Comparison of ENCODE assay signal across 8 cellular contexts in the genomic region with DNA sequence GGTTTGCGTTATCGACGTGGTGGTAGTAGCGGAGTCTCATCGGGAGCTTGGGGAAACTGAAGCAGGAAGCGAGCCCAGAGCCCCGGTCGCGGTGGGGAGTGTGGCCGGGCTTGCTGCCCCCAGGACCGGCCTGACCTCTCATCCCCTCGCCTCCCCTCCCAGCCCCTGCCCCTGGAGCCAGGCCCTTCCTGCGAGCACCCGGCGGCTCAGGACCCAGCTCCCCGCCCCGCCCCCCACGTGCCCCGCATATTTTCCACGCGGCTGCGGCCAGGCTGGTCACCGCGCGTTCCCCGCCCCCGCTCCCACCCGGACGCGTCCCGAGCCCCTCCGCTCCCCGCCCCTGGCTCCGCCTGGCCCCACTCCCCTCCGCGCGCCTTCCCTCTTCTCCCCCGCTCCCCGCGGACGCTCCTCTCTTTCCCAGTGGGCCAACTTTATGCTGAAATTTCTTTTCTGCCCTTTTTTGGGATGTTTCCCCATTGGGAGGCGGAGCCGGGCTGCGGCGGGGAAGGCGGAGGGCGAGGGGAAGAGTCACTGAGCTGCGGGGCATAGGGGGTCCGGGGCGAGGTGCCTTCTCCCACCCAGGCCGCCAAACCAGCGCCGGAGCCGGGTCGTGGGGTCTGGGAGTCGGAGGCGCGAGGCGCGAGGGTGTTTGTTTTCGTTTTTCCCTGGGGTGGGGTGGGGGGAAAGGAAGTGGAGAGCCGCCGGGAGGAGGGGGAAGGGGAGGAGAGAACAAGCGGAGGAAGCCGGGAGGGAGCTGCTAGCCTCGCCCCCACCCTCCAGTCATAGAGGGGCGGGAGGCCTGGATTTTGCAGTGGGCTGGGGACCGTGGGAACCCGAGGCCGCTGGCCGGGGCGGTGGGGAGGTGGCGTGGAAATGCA. TPM values are rescaled to one million over a fixed set of nuclear protein-coding genes. Genes with fewer than 3 reads are reported as not detected.
DNase-seq lines count a peak whose midpoint lies in the region; ATAC-seq and TF ChIP-seq lines count a peak whose summit lies in the region.

No MANE protein-coding gene starts in this region.

- peaks cover 49% of the 10 kb centered on the region for H3K79me2 ChIP-seq in GM23248 (ENCODE audit: insufficient read depth)

- intact Hi-C loops in Right ventricle myocardium superior (cut with DNase I) = loop anchor here (5.0 kb wide), 1 partner anchor 37 kb away; no protein-coding TSS in a partner anchor

- H2AFZ ChIP-seq in GM23248 = peak overlapping the region; percentile 44

- no peaks in the 10 kb centered on the region for H3K27me3 ChIP-seq in GM23248 (replicated peaks; ENCODE audit: insufficient read depth)

- peak overlapping the region; percentile 94 for H3K9ac ChIP-seq in GM23248

- DNase-seq in AG10803 (ENCODE audit: low read depth) (peak; percentile 85), GM23248 (peak; percentile 86), RWPE1 (ENCODE audit: low spot score) (peak; percentile 63), amniotic epithelial cell (ENCODE audit: low read depth) (peak; percentile 87), Right ventricle myocardium superior (peak; percentile 89), omental fat pad (ENCODE audit: low spot score) (peak; percentile 59)

- H3K4me3 ChIP-seq in AG10803 (ENCODE audit: low read length) (peak overlapping the region; percentile 97), GM23248 (peak overlapping the region; percentile 98)

- peak overlapping the region; percentile 89 for H3K27ac ChIP-seq in GM23248
- peak overlapping the region; percentile 93 for H3K27ac ChIP-seq in RWPE1

- H3F3A ChIP-seq in GM23248 (ENCODE audit: insufficient read depth) = peaks cover 72% of the 10 kb centered on the region

- no peaks in the 10 kb centered on the region for H3K9me2 ChIP-seq in GM23248 (ENCODE audit: insufficient read depth)

- in situ Hi-C loops in GM23248 (cut with MboI) = no loop called here

- peak; percentile 70 for ATAC-seq in Right ventricle myocardium superior (ENCODE audit: poor library complexity)
- peak; percentile 52 for ATAC-seq in omental fat pad (ENCODE audit: low FRiP score)
- no peak for ATAC-seq in GM21737 (IDR thresholded peaks at IDR 0.05; ENCODE audit: unreplicated experiment)
- no peak for ATAC-seq in HG03520 (IDR thresholded peaks at IDR 0.05; ENCODE audit: unreplicated experiment)

- H3K36me3 ChIP-seq in GM23248 (ENCODE audit: low read depth) = peaks cover 19% of the 10 kb centered on the region

- TF ChIP-seq CTCF in AG10803 (conservative IDR thresholded peaks at IDR 0.05; ENCODE audit: low read length) = no peak
- TF ChIP-seq CTCF in RWPE1 (conservative IDR thresholded peaks at IDR 0.05; ENCODE audit: low read depth) = no peak
- TF ChIP-seq CTCF in omental fat pad (IDR thresholded peaks at IDR 0.05) = no peak

- peak overlapping the region; percentile 89 for H3K4me2 ChIP-seq in GM23248 (ENCODE audit: unreplicated experiment)

- H3K4me1 ChIP-seq in GM23248 (ENCODE audit: insufficient read depth) = peaks cover 47% of the 10 kb centered on the region

- peaks cover 26% of the 10 kb centered on the region for H4K20me1 ChIP-seq in GM23248 (ENCODE audit: insufficient read depth)

- WGBS in GM23248 (ENCODE audit: low coverage in 1 of 2, low lambda C conversion rate in 2 of 2, missing lambda C conversion rate in 2 of 2), 2 experiments = 1 to 2% methylated on average over 35 to 65 of the region's 73 CpGs

- H3K9me3 ChIP-seq in GM23248 (ENCODE audit: low read depth) = no peaks in the 10 kb centered on the region

- CTCF ChIA-PET in RWPE1 (lab: Yijun Ruan, JAX) = interaction anchor here (0.6 to 2.0 kb wide), 4 partner anchors 32 to 44 kb away, joined by 3 to 8 read pairs (median 4); partner anchors contain the start of genes CCDC107 and RMRP

- POLR2A ChIA-PET in RWPE1 (lab: Yijun Ruan, JAX; ENCODE audit: low non-redundant PET) = interaction anchor here (0.5 to 1.0 kb wide), 2 partner anchors 30 to 844 kb away, joined by 3 to 4 read pairs; no protein-coding TSS in a partner anchor

RNA-seq across cellular contexts. Expression of gene TPM2, which starts 1.0 kb away (rescaled TPM):
- total RNA-seq in GM23248 (2014; rRNA removed; shearing (Covaris generic)) = 1,596 and 1,625 TPM in 2 replicates
- polyA plus RNA-seq in GM23248 (2016; fragmentation: Nextera tagmentation; extraction: Ambion mirVana) = 3,527 and 3,584 TPM in 2 replicates
- total RNA-seq in Right ventricle myocardium superior = 966 TPM
- 100 to 1,000 TPM; 150 to 301 (median 237) TPM for total RNA-seq in omental fat pad

RNA-seq across cellular contexts. Expression of gene CA9, which starts 17.0 kb away (rescaled TPM):
- total RNA-seq in GM23248 (2014; rRNA removed; shearing (Covaris generic)) = 3.4 and 4.3 TPM in 2 replicates
- polyA plus RNA-seq in GM23248 (2016; fragmentation: Nextera tagmentation; extraction: Ambion mirVana) = 2.3 and 2.7 TPM in 2 replicates
- total RNA-seq in Right ventricle myocardium superior (not detected), omental fat pad (10 to 100 TPM in 1 of 4 donors, 1 to 10 TPM in 1, under 1 TPM in 1, not detected in 1; 0.82 to 35.4 (median 2.0) TPM)

RNA-seq across cellular contexts. Expression of gene ARHGEF39, which starts 25.7 kb away (rescaled TPM):
- total RNA-seq in GM23248 (2014; rRNA removed; shearing (Covaris generic)) = 0.13 and 2.1 TPM in 2 replicates
- 1.6 and 1.8 TPM in 2 replicates for polyA plus RNA-seq in GM23248 (2016; fragmentation: Nextera tagmentation; extraction: Ambion mirVana)
- 0.24 TPM for total RNA-seq in Right ventricle myocardium superior
- 1 to 10 TPM in 1 of 4 donors, under 1 TPM in 2, not detected in 1; 0.36 to 2.8 (median 0.65) TPM for total RNA-seq in omental fat pad

RNA-seq across cellular contexts. Expression of gene CCDC107, which starts 32.6 kb away (rescaled TPM):
- total RNA-seq in GM23248 (2014; rRNA removed; shearing (Covaris generic)) = 20.5 and 28.6 TPM in 2 replicates
- polyA plus RNA-seq in GM23248 (2016; fragmentation: Nextera tagmentation; extraction: Ambion mirVana) = 52.8 and 55.7 TPM in 2 replicates
- total RNA-seq in Right ventricle myocardium superior = 48.4 TPM
- 100 to 1,000 TPM in 1 of 4 donors, 10 to 100 TPM in 3; 35.8 to 108 (median 52.5) TPM for total RNA-seq in omental fat pad

RNA-seq across cellular contexts. Expression of gene RMRP, which starts 32.9 kb away (rescaled TPM):
- 14,230 and 20,944 TPM in 2 replicates for total RNA-seq in GM23248 (2014; rRNA removed; shearing (Covaris generic))
- not detected in 2 replicates for polyA plus RNA-seq in GM23248 (2016; fragmentation: Nextera tagmentation; extraction: Ambion mirVana)
- total RNA-seq in Right ventricle myocardium superior = 19,155 TPM
- total RNA-seq in omental fat pad = 1,000 to 10,000 TPM in 3 of 4 donors, 100 to 1,000 TPM in 1; 841 to 3,200 (median 2,180) TPM

Comparison
In these comparisons a context has a peak if more than half of its experiments do, and no peak if none do; other contexts are left out.
1. ATAC-seq: peak in Right ventricle myocardium superior (single experiment) and omental fat pad (single experiment); none in GM21737 (single experiment) and HG03520 (single experiment).
2. Peak in every context shown above with its lines, with median percentiles within 50 percentile points of each other: DNase-seq.